Comparison of ENCODE assay signal across 9 cellular contexts in genomic region chr1:48572632-48573258, GRCh38.
A peak's percentile ranks its signal among the peaks of the same experiment; 100 is the strongest.
DNase-seq lines count a peak whose midpoint lies in the region; ATAC-seq, FAIRE-seq and TF ChIP-seq lines count a peak whose summit lies in the region.
"Had no signal": no experiment of that assay in that cellular context is flagged by ENCODE, and none has a peak within 500 bp of the region (broad histone marks: within the 10 kb centered on the region; RNA-seq: fewer than 3 reads in every experiment).

No MANE protein-coding gene starts in this region.

- no peaks in the 10 kb centered on the region for H3K9me3 ChIP-seq in AG04450 (ENCODE audit: control insufficient read depth, insufficient read depth, low read length)
- H3K9me3 ChIP-seq in adipocyte (ENCODE audit: control insufficient read depth, low read length): no peaks in the 10 kb centered on the region
- no peaks in the 10 kb centered on the region for H3K9me3 ChIP-seq in right atrium auricular region

- H3K27ac ChIP-seq in AG04450 (ENCODE audit: low read depth, low read length) (no peak overlapping the region), right atrium auricular region (peak overlapping the region in 1 of 2 donors; percentile 68)
- H3K27ac ChIP-seq: epithelial cell of prostate had no signal

- POLR2A ChIA-PET in AG04450 (lab: Yijun Ruan, JAX): no interaction called here

- TF ChIP-seq POLR2A in GM12892 (IDR thresholded peaks at IDR 0.05; ENCODE audit: low read depth, low read length): no peak

- no peaks in the 10 kb centered on the region for H3K27me3 ChIP-seq in AG04450 (ENCODE audit: control insufficient read depth, insufficient read depth, low read length)
- H3K27me3 ChIP-seq in adipocyte (replicated peaks; ENCODE audit: control insufficient read depth, insufficient read depth, low read length): peaks cover 29% of the 10 kb centered on the region
- H3K27me3 ChIP-seq in right atrium auricular region: no peaks in the 10 kb centered on the region

- no peaks in the 10 kb centered on the region for H3K36me3 ChIP-seq in adipocyte (ENCODE audit: control insufficient read depth, insufficient read depth, low read length, severe bottlenecking)
- H3K36me3 ChIP-seq in right atrium auricular region: no peaks in the 10 kb centered on the region

- CTCF ChIA-PET in AG04450 (lab: Charles Lee): interaction anchor here (0.7 to 2.1 kb wide), 5 partner anchors 9 to 1772 kb away, joined by 3 to 11 read pairs (median 4); no protein-coding TSS in a partner anchor

- TF ChIP-seq CTCF in AG04450 (IDR thresholded peaks at IDR 0.05; ENCODE audit: low read depth, low read length) (peak; percentile 50), right atrium auricular region (IDR thresholded peaks at IDR 0.05) (peak; percentile 46 to 78), retinal pigment epithelial cell (conservative IDR thresholded peaks at IDR 0.05; ENCODE audit: low read depth, low read length) (peak; percentile 93)

- H3K9ac ChIP-seq in adipocyte (ENCODE audit: low read length): no peak overlapping the region

- peak; percentile 74 for ATAC-seq in HG03159 (IDR thresholded peaks at IDR 0.05; ENCODE audit: unreplicated experiment)
- ATAC-seq in HG03342 (IDR thresholded peaks at IDR 0.05; ENCODE audit: unreplicated experiment): no peak

- H3K4me3 ChIP-seq in AG04450 (ENCODE audit: low read depth, low read length) (no peak overlapping the region), adipocyte (ENCODE audit: low read length) (no peak overlapping the region), right atrium auricular region (no peak overlapping the region), retinal pigment epithelial cell (ENCODE audit: low read length) (no peak overlapping the region)

- FAIRE-seq in GM12892 (lab: Jason Lieb, UNC): peak; percentile 53

- H3K4me1 ChIP-seq in adipocyte (ENCODE audit: control insufficient read depth, insufficient read depth, low read length): no peaks in the 10 kb centered on the region
- H3K4me1 ChIP-seq in right atrium auricular region: no peaks in the 10 kb centered on the region

- DNase-seq in AG04450 (ENCODE audit: low read depth, low spot score) (no peak), GM12892 (ENCODE audit: insufficient read length) (peak; percentile 12), NCI-H2227 (lab: John Stamatoyannopoulos, UW; ENCODE audit: unreplicated experiment) (peak; percentile 86), adipocyte (ENCODE audit: low read depth) (peak; percentile 81), right atrium auricular region (ENCODE audit: low spot score) (peak; percentile 61), retinal pigment epithelial cell (ENCODE audit: low read depth) (peak; percentile 17)
